ENCODE assay signal across 1 cellular context in genomic region chr20:45345104-45345936, GRCh38.
TF ChIP-seq lines count a peak whose summit lies in the region.

No MANE protein-coding gene starts in this region.

TF ChIP-seq in endothelial cell of umbilical vein, 7 proteins besides CTCF, POLR2A, EP300 and RAD21:
- TF ChIP-seq GATA2 (IDR thresholded peaks at IDR 0.05; ENCODE audit: insufficient read depth, insufficient read length, low read depth, low read length) = no peak
- no peak for TF ChIP-seq FOS (IDR thresholded peaks at IDR 0.05; ENCODE audit: borderline replicate concordance, insufficient read depth, low read length)
- TF ChIP-seq, protein P1, sequence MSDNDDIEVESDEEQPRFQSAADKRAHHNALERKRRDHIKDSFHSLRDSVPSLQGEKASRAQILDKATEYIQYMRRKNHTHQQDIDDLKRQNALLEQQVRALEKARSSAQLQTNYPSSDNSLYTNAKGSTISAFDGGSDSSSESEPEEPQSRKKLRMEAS (IDR thresholded peaks at IDR 0.05; ENCODE audit: insufficient read depth, insufficient read length) = no peak
- TF ChIP-seq JUN (IDR thresholded peaks at IDR 0.05; ENCODE audit: borderline replicate concordance, insufficient read depth, insufficient read length, low read depth) = no peak
- TF ChIP-seq MYC (IDR thresholded peaks at IDR 0.05; ENCODE audit: low read depth, low read length) = no peak
- no peak for TF ChIP-seq EZH2 (IDR thresholded peaks at IDR 0.05; ENCODE audit: borderline replicate concordance, low read depth, low read length, severe bottlenecking)
- TF ChIP-seq POLR2AphosphoS5 (IDR thresholded peaks at IDR 0.05; ENCODE audit: insufficient read depth, low read depth, low read length) = no peak
